28 cellular contexts compared by ENCODE assay signal in the genomic region with DNA sequence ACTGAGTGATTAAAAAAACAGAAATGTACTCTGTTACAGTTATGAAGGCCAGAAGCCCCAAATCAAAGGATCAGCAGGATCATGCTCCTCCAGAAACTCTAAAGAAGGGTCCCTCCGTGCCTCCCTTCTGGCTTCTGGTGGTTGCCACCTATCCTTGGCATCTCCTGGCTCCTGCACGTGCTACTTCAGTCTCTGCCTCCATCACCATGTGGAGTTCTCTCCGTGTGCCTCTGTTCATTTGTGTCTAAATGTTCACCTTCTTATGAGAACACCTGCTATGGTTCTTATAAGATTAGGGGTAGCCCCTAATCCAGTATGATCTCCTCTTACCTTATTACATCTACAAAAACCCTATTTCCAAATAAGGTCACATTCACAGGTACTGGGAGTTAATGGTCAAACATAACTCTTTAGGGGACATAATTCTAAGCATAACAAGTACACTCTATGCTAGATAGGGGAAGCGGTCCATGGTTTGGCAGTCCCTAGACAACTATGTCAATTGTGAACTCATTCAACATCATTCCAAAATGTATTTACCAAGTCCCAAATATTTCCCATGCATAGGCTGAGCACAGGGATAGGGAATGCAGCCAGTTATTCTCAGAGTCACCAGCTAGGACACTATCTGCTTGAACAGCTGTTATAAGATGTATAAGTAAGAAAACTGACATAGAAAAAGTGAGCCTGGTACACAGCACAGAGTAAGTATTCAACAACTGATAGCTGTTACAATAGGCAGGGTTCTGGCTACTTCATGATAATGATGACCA.
A peak's percentile ranks its signal among the peaks of the same experiment; 100 is the strongest.
DNase-seq lines count a peak whose midpoint lies in the region; ATAC-seq and TF ChIP-seq lines count a peak whose summit lies in the region.
"Had no signal": no experiment of that assay in that cellular context is flagged by ENCODE, and none has a peak within 500 bp of the region (broad histone marks: within the 10 kb centered on the region; RNA-seq: fewer than 3 reads in every experiment).

No MANE protein-coding gene starts in this region.

- no peak overlapping the region for H3K4me3 Mint-ChIP-seq in naive thymus-derived CD8-positive, alpha-beta T cell
- H3K4me3 Mint-ChIP-seq: brain; CD4-positive, alpha-beta T cell; H9 had no signal

- no peaks in the 10 kb centered on the region for H3K27me3 ChIP-seq in PC-3 (ENCODE audit: low read length)
- H3K27me3 ChIP-seq: dorsolateral prefrontal cortex, right atrium auricular region, stomach, tibial nerve had no signal

- no peaks in the 10 kb centered on the region for H4K20me1 ChIP-seq in PC-3 (ENCODE audit: low read length)

- POLR2A ChIA-PET in naive thymus-derived CD8-positive, alpha-beta T cell (lab: Charles Lee), result no interaction called here
- POLR2A ChIA-PET in PC-3 (lab: Charles Lee; ENCODE audit: unreplicated experiment), result no interaction called here

- ATAC-seq in GM19324 (IDR thresholded peaks at IDR 0.05; ENCODE audit: low FRiP score, unreplicated experiment) (peak; percentile 21), GM21825 (IDR thresholded peaks at IDR 0.05; ENCODE audit: unreplicated experiment) (no peak), PC-3 (no peak)
- no peak for ATAC-seq in naive thymus-derived CD8-positive, alpha-beta T cell

- peaks cover 0 to 5% (median 0%) of the 10 kb centered on the region in 3 donors for H3K36me3 Mint-ChIP-seq in naive thymus-derived CD8-positive, alpha-beta T cell
- H3K36me3 Mint-ChIP-seq: brain had no signal

- intact Hi-C loops in PC-3 (cut with micrococcal nuclease), result no loop called here

- TF ChIP-seq CTCF in PC-3 (conservative IDR thresholded peaks at IDR 0.05; ENCODE audit: low read depth, low read length), result no peak

- H3K27ac ChIP-seq in PC-3 (ENCODE audit: low read length), result no peak overlapping the region
- H3K27ac ChIP-seq: dorsolateral prefrontal cortex, right atrium auricular region, stomach had no signal

- no peaks in the 10 kb centered on the region for H3F3A ChIP-seq in PC-3 (ENCODE audit: low read length, unreplicated experiment)

- no peaks in the 10 kb centered on the region for H3K36me3 ChIP-seq in PC-3 (ENCODE audit: low read depth, low read length)
- H3K36me3 ChIP-seq: right atrium auricular region, stomach, tibial nerve had no signal

- no TSS peak for BruUV-seq in PC-3 (replicated peaks; lab: Mats Ljungman, UMichigan)

- no peak overlapping the region for H3K4me2 ChIP-seq in PC-3 (ENCODE audit: low read length)

- DNase-seq in NCI-H82 (lab: John Stamatoyannopoulos, UW) (peak; percentile 48), fibroblast of gingiva (ENCODE audit: low read depth) (peak; percentile 34), GOT3 (lab: John Stamatoyannopoulos, UW) (no peak), PC-3 (no peak)
- no peak for DNase-seq in naive thymus-derived CD8-positive, alpha-beta T cell
- DNase-seq: activated CD4-positive, alpha-beta T cell treated with anti-CD3 and anti-CD28 coated beads for 48 hours; activated CD8-positive, alpha-beta memory T cell treated with anti-CD3 and anti-CD28 coated beads for 24 hours; activated naive CD4-positive, alpha-beta T cell treated with anti-CD3 and anti-CD28 coated beads, Interleukin-2, amount 50 U/mL, for 16 hours; activated T-cell treated with anti-CD3 and anti-CD28 coated beads for 4 hours; CD4-positive, alpha-beta T cell; DMS79 treated with DMSO at 0.1 percent for 48 hours; dorsolateral prefrontal cortex; GF-D8; H9; Kasumi-1; MV-4-11; NCI-H146; NCI-H226; posterior cingulate gyrus; stimulated activated CD4-positive, alpha-beta T cell treated with anti-CD3 and anti-CD28 coated beads, Interleukin-12 subunit alpha, Interleukin-12 subunit beta, amount 100 ng/mL, for 4 hours; stimulated activated CD4-positive, alpha-beta T cell treated with anti-CD3 and anti-CD28 coated beads, Interleukin-2, amount 100 ng/mL, for 48 hours; stomach had no signal

- H3K9me3 Mint-ChIP-seq in naive thymus-derived CD8-positive, alpha-beta T cell, result peaks cover 0 to 6% (median 3%) of the 10 kb centered on the region in 9 donors

- no peak overlapping the region for H3K4me3 ChIP-seq in PC-3 (ENCODE audit: low read length)
- H3K4me3 ChIP-seq: dorsolateral prefrontal cortex, right atrium auricular region, stomach, tibial nerve had no signal

- peaks cover 0 to 10% (median 0%) of the 10 kb centered on the region in 5 donors for H3K27me3 Mint-ChIP-seq in naive thymus-derived CD8-positive, alpha-beta T cell
- H3K27me3 Mint-ChIP-seq: brain had no signal

- no peak overlapping the region for H3K27ac Mint-ChIP-seq in naive thymus-derived CD8-positive, alpha-beta T cell
- H3K27ac Mint-ChIP-seq: activated T-helper 2 cell treated with anti-CD3 and anti-CD28 coated beads, Interferon-gamma antibody, Interleukin-2, Interleukin-4, amounts not matched to agents 10 μg/mL and 5 μg/mL and 100 μg/mL, durations not matched to agents 14 hours and 24 hours and 36 hours; CD4-positive, alpha-beta T cell; H9 had no signal

- CTCF ChIA-PET in PC-3 (lab: Charles Lee), result no interaction called here

- no peaks in the 10 kb centered on the region for H3K9me2 ChIP-seq in PC-3 (replicated peaks; ENCODE audit: low read length)

- no peaks in the 10 kb centered on the region for H3K79me2 ChIP-seq in PC-3 (ENCODE audit: low read length)

- H3K9ac ChIP-seq in PC-3 (ENCODE audit: low read length), result no peak overlapping the region

- no peaks in the 10 kb centered on the region for H3K9me3 ChIP-seq in PC-3 (ENCODE audit: low read length)
- H3K9me3 ChIP-seq: right atrium auricular region, stomach, tibial nerve had no signal

- peaks cover 23% of the 10 kb centered on the region for H3K4me1 ChIP-seq in PC-3 (ENCODE audit: insufficient read depth, low read length)
- H3K4me1 ChIP-seq: stomach had no signal

- no peaks in the 10 kb centered on the region for H3K4me1 Mint-ChIP-seq in naive thymus-derived CD8-positive, alpha-beta T cell

- no peak overlapping the region for H2AFZ ChIP-seq in PC-3 (ENCODE audit: low read length)

Comparison
In these comparisons a context has a peak if more than half of its experiments do, and no peak if none do; other contexts are left out.
1. DNase-seq: peak in NCI-H82 (single experiment) and fibroblast of gingiva (single experiment); none in GOT3 (single experiment), naive thymus-derived CD8-positive, alpha-beta T cell (0 of 10) and PC-3 (single experiment).